ENCODE assay signal across 8 cellular contexts in genomic region chr19:7869910-7870511, GRCh38. TPM values are rescaled to one million over a fixed set of nuclear protein-coding genes. Genes with fewer than 3 reads are reported as not detected.
DNase-seq lines count a peak whose midpoint lies in the region; ATAC-seq, FAIRE-seq and TF ChIP-seq lines count a peak whose summit lies in the region.

No MANE protein-coding gene starts in this region.

- H3K36me3 ChIP-seq in PC-9 (ENCODE audit: low read depth) = no peaks in the 10 kb centered on the region

- H3K27me3 Mint-ChIP-seq in activated naive CD4-positive, alpha-beta T cell treated with anti-CD3 and anti-CD28 coated beads for 36 hours (ENCODE audit: low read depth) = peaks cover 32% of the 10 kb centered on the region

- H3K9me2 ChIP-seq in PC-9 (ENCODE audit: insufficient read depth) = no peaks in the 10 kb centered on the region

- TF ChIP-seq CTCF in PC-9 (conservative IDR thresholded peaks at IDR 0.05) = no peak

- H3K9me3 Mint-ChIP-seq in activated naive CD4-positive, alpha-beta T cell treated with anti-CD3 and anti-CD28 coated beads for 36 hours = no peaks in the 10 kb centered on the region

- POLR2A ChIA-PET in PC-9 (lab: Charles Lee; ENCODE audit: unreplicated experiment) = interaction anchor here (0.6 to 1.2 kb wide), 5 partner anchors 11 to 685 kb away, joined by 3 to 13 read pairs (median 4); partner anchors contain the start of gene SNAPC2

- H3K27ac Mint-ChIP-seq in activated naive CD4-positive, alpha-beta T cell treated with anti-CD3 and anti-CD28 coated beads for 36 hours = no peak overlapping the region

- H3F3A ChIP-seq in PC-9 (ENCODE audit: insufficient read depth, low read depth) = peaks cover 45% of the 10 kb centered on the region

- CTCF ChIA-PET in PC-9 (lab: Charles Lee) = interaction anchor here (0.6 to 2.0 kb wide), 4 partner anchors 20 to 74 kb away, joined by 3 to 20 read pairs (median 10); partner anchors contain the start of genes MAP2K7, SNAPC2 and TIMM44
- CTCF ChIA-PET in activated naive CD4-positive, alpha-beta T cell treated with anti-CD3 and anti-CD28 coated beads for 36 hours (lab: Charles Lee) = interaction anchor here (0.6 to 2.1 kb wide), 22 partner anchors 7 to 302 kb away, joined by 3 to 14 read pairs (median 4); partner anchors contain the start of genes MAP2K7, SNAPC2, TIMM44 and TRAPPC5

- H3K4me2 ChIP-seq in PC-9 = peak overlapping the region; percentile 85

- peak overlapping the region; percentile 41 for H3K4me3 Mint-ChIP-seq in activated naive CD4-positive, alpha-beta T cell treated with anti-CD3 and anti-CD28 coated beads for 36 hours

- DNase-seq in NCI-H1417 (lab: John Stamatoyannopoulos, UW) = peak in 2 of 3 experiments; percentile 11 to 55
- no peak for DNase-seq in NCI-H1417 treated with DMSO at 0.1 percent for 48 hours (lab: John Stamatoyannopoulos, UW)
- peak; percentile 85 to 86 for DNase-seq in PC-9
- DNase-seq in activated naive CD4-positive, alpha-beta T cell treated with anti-CD3 and anti-CD28 coated beads for 36 hours = peak; percentile 61
- peak; percentile 19 to 59 for DNase-seq in hippocampal formation (lab: John Stamatoyannopoulos, UW)
- DNase-seq in stimulated activated CD4-positive, alpha-beta T cell treated with anti-CD3 and anti-CD28 coated beads, Interleukin-2, amount 100 ng/mL, for 4 hours (ENCODE audit: low read depth) = peak; percentile 37
- no peak for DNase-seq in H54 (ENCODE audit: insufficient read length, low spot score)

- peak overlapping the region; percentile 33; the same call in 1 of the 2 replicates for H3K27ac ChIP-seq in PC-9

- H3K36me3 Mint-ChIP-seq in activated naive CD4-positive, alpha-beta T cell treated with anti-CD3 and anti-CD28 coated beads for 36 hours (ENCODE audit: low read depth) = no peaks in the 10 kb centered on the region

- no peak for FAIRE-seq in H54 (lab: Jason Lieb, UNC)

- H3K4me3 ChIP-seq in PC-9 = peak overlapping the region; percentile 70

- intact Hi-C loops in PC-9 (cut with micrococcal nuclease; ENCODE audit: unreplicated experiment) = loop anchor here (2.0 kb wide), 2 partner anchors 19 to 51 kb away; partner anchors contain the start of genes LRRC8E and SNAPC2
- intact Hi-C loops in activated naive CD4-positive, alpha-beta T cell treated with anti-CD3 and anti-CD28 coated beads for 36 hours (cut with micrococcal nuclease) = loop anchor here (1.0 to 10.0 kb wide), 3 partner anchors 33 to 135 kb away; partner anchors contain the start of genes ELAVL1 and MAP2K7

- H3K4me1 ChIP-seq in PC-9 (replicated peaks; ENCODE audit: insufficient read depth) = peaks cover 28% of the 10 kb centered on the region

- peak overlapping the region; percentile 75 for H2AFZ ChIP-seq in PC-9

- TF ChIP-seq POLR2A in H54 (IDR thresholded peaks at IDR 0.05; ENCODE audit: low read depth, low read length) = no peak

- no TSS peak for BruUV-seq in PC-9 (replicated peaks; lab: Mats Ljungman, UMichigan)

- H3K27me3 ChIP-seq in PC-9 (ENCODE audit: insufficient read depth, low read depth) = no peaks in the 10 kb centered on the region

- H3K4me1 Mint-ChIP-seq in activated naive CD4-positive, alpha-beta T cell treated with anti-CD3 and anti-CD28 coated beads for 36 hours (ENCODE audit: low read depth) = peaks cover 41% of the 10 kb centered on the region

- H4K20me1 ChIP-seq in PC-9 (ENCODE audit: insufficient read depth) = no peaks in the 10 kb centered on the region

- no peak for ATAC-seq in GM18861 (IDR thresholded peaks at IDR 0.05; ENCODE audit: unreplicated experiment)

- no peaks in the 10 kb centered on the region for H3K79me2 ChIP-seq in PC-9 (ENCODE audit: low read depth)

- H3K9me3 ChIP-seq in PC-9 (ENCODE audit: insufficient read depth, low read depth) = no peaks in the 10 kb centered on the region

RNA-seq across cellular contexts. Expression of gene PRR36, which starts 4.2 kb away (rescaled TPM):
- 12.9 and 20.3 TPM in 2 replicates for total RNA-seq in PC-9 (2021)
- under 1 TPM; 0.07 to 0.12 TPM for total RNA-seq in activated naive CD4-positive, alpha-beta T cell treated with anti-CD3 and anti-CD28 coated beads for 36 hours

RNA-seq across cellular contexts. Expression of gene LRRC8E, which starts 18.3 kb away (rescaled TPM):
- 24.1 and 24.4 TPM in 2 replicates for total RNA-seq in PC-9 (2021)
- not detected for total RNA-seq in activated naive CD4-positive, alpha-beta T cell treated with anti-CD3 and anti-CD28 coated beads for 36 hours

RNA-seq across cellular contexts. Expression of gene MAP2K7, which starts 33.7 kb away (rescaled TPM):
- total RNA-seq in PC-9 (2021) = 52.4 and 54.0 TPM in 2 replicates
- 10 to 100 TPM; 39.1 to 39.8 TPM for total RNA-seq in activated naive CD4-positive, alpha-beta T cell treated with anti-CD3 and anti-CD28 coated beads for 36 hours

RNA-seq across cellular contexts. Expression of gene EVI5L, which starts 40.0 kb away (rescaled TPM):
- 13.1 and 19.2 TPM in 2 replicates for total RNA-seq in PC-9 (2021)
- total RNA-seq in activated naive CD4-positive, alpha-beta T cell treated with anti-CD3 and anti-CD28 coated beads for 36 hours = 1 to 10 TPM; 5.2 TPM

RNA-seq across cellular contexts. Expression of gene TGFBR3L, which starts 44.6 kb away (rescaled TPM):
- 2.0 and 2.3 TPM in 2 replicates for total RNA-seq in PC-9 (2021)
- 1 to 10 TPM; 1.7 to 3.7 TPM for total RNA-seq in activated naive CD4-positive, alpha-beta T cell treated with anti-CD3 and anti-CD28 coated beads for 36 hours

Comparison
In these comparisons a context has a peak if more than half of its experiments do, and no peak if none do; other contexts are left out.
1. DNase-seq: peak in NCI-H1417 (2 of 3), PC-9 (2 of 2), activated naive CD4-positive, alpha-beta T cell treated with anti-CD3 and anti-CD28 coated beads for 36 hours (single experiment), hippocampal formation (2 of 2) and stimulated activated CD4-positive, alpha-beta T cell treated with anti-CD3 and anti-CD28 coated beads, Interleukin-2, amount 100 ng/mL, for 4 hours (single experiment); none in NCI-H1417 treated with DMSO at 0.1 percent for 48 hours (single experiment) and H54 (single experiment).
2. RNA of gene PRR36, which starts 4.2 kb away (total RNA-seq): 12.9 to 20.3 TPM in PC-9; 0.07 to 0.12 TPM in activated naive CD4-positive, alpha-beta T cell treated with anti-CD3 and anti-CD28 coated beads for 36 hours; every median in the first group is over 10 times any median in the second.
3. RNA of gene LRRC8E, which starts 18.3 kb away (total RNA-seq): 24.1 to 24.4 TPM in PC-9; not detected in activated naive CD4-positive, alpha-beta T cell treated with anti-CD3 and anti-CD28 coated beads for 36 hours; every median in the first group is over 10 times any median in the second.